8 cellular contexts compared by ENCODE assay signal in genomic region chr12:47223848-47224213, GRCh38.
A peak's percentile ranks its signal among the peaks of the same experiment; 100 is the strongest.
DNase-seq lines count a peak whose midpoint lies in the region; TF ChIP-seq lines count a peak whose summit lies in the region.

No MANE protein-coding gene starts in this region.

- H3K27me3 ChIP-seq in GM06990 (replicated peaks; ENCODE audit: control insufficient read depth, insufficient read depth, low read length), result no peaks in the 10 kb centered on the region
- no peaks in the 10 kb centered on the region for H3K27me3 ChIP-seq in esophagus muscularis mucosa
- no peaks in the 10 kb centered on the region for H3K27me3 ChIP-seq in neutrophil

- intact Hi-C loops in esophagus muscularis mucosa (cut with DNase I), result no loop called here

- no peak for TF ChIP-seq CTCF in GM06990 (IDR thresholded peaks at IDR 0.05; ENCODE audit: insufficient read depth, low read length, poor library complexity, severe bottlenecking)
- TF ChIP-seq CTCF in esophagus muscularis mucosa (IDR thresholded peaks at IDR 0.05), result no peak
- TF ChIP-seq CTCF in neutrophil (IDR thresholded peaks at IDR 0.05), result no peak

- H3K4me1 ChIP-seq in esophagus muscularis mucosa, result peaks cover 0 to 16% (median 6%) of the 10 kb centered on the region in 4 donors
- H3K4me1 ChIP-seq in neutrophil (ENCODE audit: control insufficient read depth in 1 of 2, insufficient read depth in 1 of 2, low read depth in 1 of 2, low read length in 1 of 2), result peaks cover 4 to 14% of the 10 kb centered on the region in 2 experiments

- no peak for TF ChIP-seq POLR2A in esophagus muscularis mucosa (IDR thresholded peaks at IDR 0.05; ENCODE audit: low read depth)

- peak overlapping the region in 3 of 4 donors; percentile 5 to 20 (median 14) for H3K27ac ChIP-seq in esophagus muscularis mucosa (replicated peaks in 1 of 4)
- peak overlapping the region; percentile 33 for H3K27ac ChIP-seq in neutrophil

- DNase-seq in GM06990 (ENCODE audit: extremely low read depth, insufficient read length) (peak; percentile 22), OCI-M1 (lab: John Stamatoyannopoulos, UW) (peak; percentile 64), esophagus muscularis mucosa (ENCODE audit: extremely low spot score) (no peak), amniotic stem cell (lab: John Stamatoyannopoulos, UW) (no peak), HuH-7 (ENCODE audit: low spot score) (no peak), D341Med (ENCODE audit: low spot score) (no peak), anterior cingulate cortex (lab: John Stamatoyannopoulos, UW) (no peak)

- H3K36me3 ChIP-seq in GM06990 (ENCODE audit: control insufficient read depth, insufficient read depth, low read length) (no peaks in the 10 kb centered on the region), esophagus muscularis mucosa (no peaks in the 10 kb centered on the region), neutrophil (no peaks in the 10 kb centered on the region)

- H3K9me3 ChIP-seq in esophagus muscularis mucosa (no peaks in the 10 kb centered on the region), neutrophil (no peaks in the 10 kb centered on the region)

- peak overlapping the region; percentile 23 for H3K4me3 ChIP-seq in GM06990 (replicated peaks; ENCODE audit: low read depth, low read length)
- no peak overlapping the region for H3K4me3 ChIP-seq in esophagus muscularis mucosa
- no peak overlapping the region for H3K4me3 ChIP-seq in neutrophil (ENCODE audit: low read depth in 1 of 2, low read length in 1 of 2)

- WGBS in esophagus muscularis mucosa, result 27% methylated on average over 4 of the region's 4 CpGs

- no peak for TF ChIP-seq EP300 in esophagus muscularis mucosa (IDR thresholded peaks at IDR 0.05)

Comparison
In these comparisons a context has a peak if more than half of its experiments do, and no peak if none do; other contexts are left out.
1. DNase-seq: peak in GM06990 (single experiment) and OCI-M1 (single experiment); none in esophagus muscularis mucosa (single experiment), amniotic stem cell (single experiment), HuH-7 (single experiment), D341Med (single experiment) and anterior cingulate cortex (0 of 58).